Comparison of ENCODE assay signal across 26 cellular contexts in the genomic region with DNA sequence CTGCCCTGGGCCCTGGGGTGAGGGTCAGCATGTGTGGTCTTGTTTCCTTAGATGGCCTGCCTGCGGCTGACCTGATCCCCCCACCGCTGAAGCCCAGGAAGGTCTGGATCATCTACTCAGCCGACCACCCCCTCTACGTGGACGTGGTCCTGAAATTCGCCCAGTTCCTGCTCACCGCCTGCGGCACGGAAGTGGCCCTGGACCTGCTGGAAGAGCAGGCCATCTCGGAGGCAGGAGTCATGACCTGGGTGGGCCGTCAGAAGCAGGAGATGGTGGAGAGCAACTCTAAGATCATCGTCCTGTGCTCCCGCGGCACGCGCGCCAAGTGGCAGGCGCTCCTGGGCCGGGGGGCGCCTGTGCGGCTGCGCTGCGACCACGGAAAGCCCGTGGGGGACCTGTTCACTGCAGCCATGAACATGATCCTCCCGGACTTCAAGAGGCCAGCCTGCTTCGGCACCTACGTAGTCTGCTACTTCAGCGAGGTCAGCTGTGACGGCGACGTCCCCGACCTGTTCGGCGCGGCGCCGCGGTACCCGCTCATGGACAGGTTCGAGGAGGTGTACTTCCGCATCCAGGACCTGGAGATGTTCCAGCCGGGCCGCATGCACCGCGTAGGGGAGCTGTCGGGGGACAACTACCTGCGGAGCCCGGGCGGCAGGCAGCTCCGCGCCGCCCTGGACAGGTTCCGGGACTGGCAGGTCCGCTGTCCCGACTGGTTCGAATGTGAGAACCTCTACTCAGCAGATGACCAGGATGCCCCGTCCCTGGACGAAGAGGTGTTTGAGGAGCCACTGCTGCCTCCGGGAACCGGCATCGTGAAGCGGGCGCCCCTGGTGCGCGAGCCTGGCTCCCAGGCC. TPM values are rescaled to one million over a fixed set of nuclear protein-coding genes. Genes with fewer than 3 reads are reported as not detected.
"Had no signal": no experiment of that assay in that cellular context is flagged by ENCODE, and none has a peak within 500 bp of the region (broad histone marks: within the 10 kb centered on the region; RNA-seq: fewer than 3 reads in every experiment).

No MANE protein-coding gene starts in this region.

- FAIRE-seq: islet of Langerhans, TTC549 had no signal

- H3K4me1 ChIP-seq: adrenal gland, ascending aorta, right lobe of liver, vagina had no signal

- H3K27ac ChIP-seq: ascending aorta, brain microvascular endothelial cell, epithelial cell of prostate, right lobe of liver, vagina had no signal

- H3K27ac Mint-ChIP-seq: activated naive CD8-positive, alpha-beta T cell; activated T-cell treated with anti-CD3 and anti-CD28 coated beads, Interleukin-2, amount 50 U/mL, for 24 hours; activated T-helper 17 cell treated with anti-CD3 and anti-CD28 coated beads, Interleukin-2, amount 50 U/mL, for 72 hours; nephron; stimulated activated effector memory CD8-positive, alpha-beta T cell treated with anti-CD3 and anti-CD28 coated beads, Interleukin-12 subunit alpha, Interleukin-12 subunit beta, amount 100 ng/mL, for 72 hours had no signal

- H3K27me3 ChIP-seq: adrenal gland, ascending aorta, brain microvascular endothelial cell, heart left ventricle, right lobe of liver, stomach, vagina had no signal

- H3K4me3 Mint-ChIP-seq: activated naive CD8-positive, alpha-beta T cell; activated T-cell treated with anti-CD3 and anti-CD28 coated beads, Interleukin-2, amount 50 U/mL, for 24 hours; activated T-helper 17 cell treated with anti-CD3 and anti-CD28 coated beads, Interleukin-2, amount 50 U/mL, for 72 hours; central memory CD8-positive, alpha-beta T cell; nephron; stimulated activated effector memory CD8-positive, alpha-beta T cell treated with anti-CD3 and anti-CD28 coated beads, Interleukin-12 subunit alpha, Interleukin-12 subunit beta, amount 100 ng/mL, for 72 hours had no signal

- H3K4me3 ChIP-seq: adrenal gland, ascending aorta, coronary artery, lung, right lobe of liver, skin epidermis, stomach, vagina had no signal

- H3K27me3 Mint-ChIP-seq: activated naive CD8-positive, alpha-beta T cell; activated T-cell treated with anti-CD3 and anti-CD28 coated beads, Interleukin-2, amount 50 U/mL, for 24 hours; activated T-helper 17 cell treated with anti-CD3 and anti-CD28 coated beads, Interleukin-2, amount 50 U/mL, for 72 hours; central memory CD8-positive, alpha-beta T cell had no signal

- H3K4me1 Mint-ChIP-seq: nephron had no signal

- DNase-seq: activated CD4-positive, alpha-beta T cell treated with anti-CD3 and anti-CD28 coated beads for 1 hour; activated CD8-positive, alpha-beta memory T cell treated with anti-CD3 and anti-CD28 coated beads for 24 hours; activated CD8-positive, alpha-beta memory T cell treated with anti-CD3 and anti-CD28 coated beads, Interleukin-2, amount 50 U/mL, for 4 hours; activated T-cell treated with anti-CD3 and anti-CD28 coated beads, Interleukin-2, amount 50 U/mL, for 24 hours; adrenal gland; brain microvascular endothelial cell; nucleus accumbens; right lobe of liver; stimulated activated CD4-positive, alpha-beta T cell treated with anti-CD3 and anti-CD28 coated beads, Interleukin-2, amount 100 ng/mL, for 24 hours; stomach; T-helper 1 cell; trophoblast cell had no signal

- H3K9me3 ChIP-seq: adrenal gland, ascending aorta, heart left ventricle, right lobe of liver, stomach, vagina had no signal

- H3K9me3 Mint-ChIP-seq: activated T-cell treated with anti-CD3 and anti-CD28 coated beads, Interleukin-2, amount 50 U/mL, for 24 hours; activated T-helper 17 cell treated with anti-CD3 and anti-CD28 coated beads, Interleukin-2, amount 50 U/mL, for 72 hours; central memory CD8-positive, alpha-beta T cell; nephron; stimulated activated effector memory CD8-positive, alpha-beta T cell treated with anti-CD3 and anti-CD28 coated beads, Interleukin-12 subunit alpha, Interleukin-12 subunit beta, amount 100 ng/mL, for 72 hours had no signal

RNA-seq across cellular contexts. Expression of a gene that starts 12.7 kb away (rescaled TPM):
- total RNA-seq: vagina had no signal
